In the genomic region with DNA sequence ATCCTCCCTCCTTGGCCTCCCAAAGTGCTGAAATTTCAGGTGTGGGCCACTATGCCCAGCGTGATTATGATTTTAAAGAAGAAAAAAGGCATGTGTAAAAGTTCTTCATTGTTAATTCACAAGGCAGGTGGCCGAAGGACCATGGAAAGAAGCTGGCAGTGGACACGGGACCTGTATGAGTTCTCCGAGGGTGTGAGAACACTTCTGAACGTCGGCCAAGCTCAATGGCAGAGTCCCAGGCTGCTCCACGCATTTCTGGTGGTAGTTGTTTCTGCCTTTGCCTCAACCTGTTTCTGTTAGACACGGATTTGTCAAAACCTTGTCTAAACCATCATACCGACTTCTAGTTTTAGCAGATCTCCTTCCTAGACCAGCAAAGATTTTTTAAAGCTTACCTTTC, we compare ENCODE assay signal across 31 cellular contexts. TPM values are rescaled to one million over a fixed set of nuclear protein-coding genes. Genes with fewer than 3 reads are reported as not detected.
"Had no signal": no experiment of that assay in that cellular context is flagged by ENCODE, and none has a peak within 500 bp of the region (broad histone marks: within the 10 kb centered on the region; RNA-seq: fewer than 3 reads in every experiment).

No MANE protein-coding gene starts in this region.

- H3K27ac ChIP-seq: brain microvascular endothelial cell, colonic mucosa, epithelial cell of prostate, esophagus squamous epithelium, gastroesophageal sphincter, WERI-Rb-1 had no signal

- H3K27me3 ChIP-seq: brain microvascular endothelial cell, colonic mucosa, esophagus squamous epithelium had no signal

- H3K4me3 ChIP-seq: colonic mucosa, esophagus squamous epithelium, gastroesophageal sphincter had no signal

- H3K36me3 ChIP-seq: brain microvascular endothelial cell, colonic mucosa, gastroesophageal sphincter, WERI-Rb-1 had no signal

- FAIRE-seq: astrocyte, bronchial epithelial cell, endometrium, endothelial cell of umbilical vein had no signal

- DNase-seq: activated B cell treated with CpG ODN at 0.5 μM for 24 hours; activated CD4-positive, alpha-beta T cell treated with anti-CD3 and anti-CD28 coated beads for 48 hours; activated CD4-positive, alpha-beta T cell treated with anti-CD3 and anti-CD28 coated beads, Interleukin-2, amount 50 U/mL, for 1 hour; activated CD4-positive, alpha-beta T cell treated with anti-CD3 and anti-CD28 coated beads, Interleukin-2, amount 50 U/mL, for 48 hours; activated CD8-positive, alpha-beta memory T cell treated with anti-CD3 and anti-CD28 coated beads for 24 hours; activated CD8-positive, alpha-beta T cell treated with anti-CD3 and anti-CD28 coated beads for 36 hours; activated effector memory CD4-positive, alpha-beta T cell treated with Interleukin-2 at 50 U/mL for 16 hours; activated gamma-delta T cell treated with Interleukin-2 at 50 U/mL for 16 hours; activated naive CD4-positive, alpha-beta T cell treated with anti-CD3 and anti-CD28 coated beads, Interleukin-2, amount 50 U/mL, for 16 hours; activated naive CD4-positive, alpha-beta T cell treated with Interleukin-2 at 50 U/mL for 16 hours; activated T-cell treated with anti-CD3 and anti-CD28 coated beads, Interleukin-2, amount 50 U/mL, for 4 hours; amniotic stem cell; anterior cingulate cortex; brain microvascular endothelial cell; caudate nucleus; colonic mucosa; effector CD8-positive, alpha-beta T cell; esophagus squamous epithelium; foreskin melanocyte; T-cell; T-helper 17 cell; T1000; WERI-Rb-1 had no signal

- H3K9me3 ChIP-seq: colonic mucosa, esophagus squamous epithelium, gastroesophageal sphincter had no signal

- H3K4me1 ChIP-seq: colonic mucosa, gastroesophageal sphincter had no signal

- ATAC-seq: activated CD4-positive, CD25-positive, alpha-beta regulatory T cell treated with anti-CD3 and anti-CD28 coated beads, Interleukin-2, amount 50 U/mL, for 24 hours; activated CD8-positive, alpha-beta T cell treated with anti-CD3 and anti-CD28 coated beads for 36 hours; activated T-cell treated with anti-CD3 and anti-CD28 coated beads, Interleukin-2, amount 50 U/mL, for 4 hours; activated T-helper 17 cell treated with anti-CD3 and anti-CD28 coated beads, Interleukin-2, amount 50 U/mL, for 72 hours; gastroesophageal sphincter; T-cell; T-helper 17 cell had no signal

RNA-seq across cellular contexts. Expression of gene IL20RA, which starts 36.6 kb away (rescaled TPM):
- total RNA-seq: activated B cell treated with CpG ODN at 0.5 μM for 24 hours; activated CD8-positive, alpha-beta T cell treated with anti-CD3 and anti-CD28 coated beads for 36 hours; endothelial cell of umbilical vein; T-helper 17 cell had no signal
- polyA plus RNA-seq: endothelial cell of umbilical vein had no signal
